ENCODE assay signal across 17 cellular contexts in the genomic region with DNA sequence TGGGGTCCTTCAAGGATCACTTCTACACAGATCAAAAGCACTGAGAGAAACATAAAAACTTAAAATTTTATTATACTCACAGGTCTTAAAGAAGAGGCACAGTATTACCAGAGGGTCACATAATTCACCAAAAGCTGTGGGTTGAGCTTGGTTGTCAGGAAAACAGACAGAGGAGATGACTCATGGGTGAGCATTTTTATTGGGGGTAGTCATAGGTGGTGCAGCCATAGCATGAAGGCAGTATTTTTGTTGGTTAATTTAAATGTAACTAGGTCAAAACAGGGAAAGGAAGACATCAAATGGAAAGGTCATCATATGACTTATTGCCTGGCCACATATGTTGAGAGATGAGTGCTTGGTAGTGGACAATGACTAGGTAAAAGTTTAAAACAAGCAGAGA. TPM values are rescaled to one million over a fixed set of nuclear protein-coding genes. Genes with fewer than 3 reads are reported as not detected.
DNase-seq lines count a peak whose midpoint lies in the region; ATAC-seq and TF ChIP-seq lines count a peak whose summit lies in the region.
"Had no signal": no experiment of that assay in that cellular context is flagged by ENCODE, and none has a peak within 500 bp of the region (broad histone marks: within the 10 kb centered on the region; RNA-seq: fewer than 3 reads in every experiment).

No MANE protein-coding gene starts in this region.

- in situ Hi-C loops in G401 (cut with HindIII; ENCODE audit: low sequenced_read_pairs): no loop called here

- ATAC-seq in HG02885 (IDR thresholded peaks at IDR 0.05; ENCODE audit: poor library complexity, unreplicated experiment): no peak
- no peak for ATAC-seq in GM21717 (IDR thresholded peaks at IDR 0.05; ENCODE audit: unreplicated experiment)
- ATAC-seq: left colon had no signal

- H3K9me3 ChIP-seq in AG04450 (ENCODE audit: control insufficient read depth, insufficient read depth, low read length): 0 out of 2 replicates have a peak, but pooled peaks cover 2% of the 10 kb centered on the region
- H3K9me3 ChIP-seq: BE2C, neutrophil had no signal

- no peak overlapping the region for H3K27ac ChIP-seq in AG04450 (ENCODE audit: low read depth, low read length)
- H3K27ac ChIP-seq: neutrophil, stomach had no signal

- POLR2A ChIA-PET in AG04450 (lab: Yijun Ruan, JAX): interaction anchor here (0.5 to 1.0 kb wide), 2 partner anchors 16 to 1334 kb away, joined by 4 to 15 read pairs; partner anchors contain the start of gene PATL1

- peak; percentile 34 for DNase-seq in AG04450 (ENCODE audit: low read depth, low spot score)
- DNase-seq in HT1080 (ENCODE audit: low read depth): peak; percentile 94
- peak; percentile 72 for DNase-seq in astrocyte of the hippocampus (ENCODE audit: low read depth, low spot score)
- DNase-seq in iris pigment epithelial cell (ENCODE audit: low read depth): peak; percentile 91
- DNase-seq in G401 (ENCODE audit: low spot score): no peak
- DNase-seq in hypothalamus (lab: John Stamatoyannopoulos, UW): no peak
- DNase-seq: activated CD8-positive, alpha-beta memory T cell treated with anti-CD3 and anti-CD28 coated beads for 24 hours; activated naive CD8-positive, alpha-beta T cell treated with anti-CD3 and anti-CD28 coated beads, Interleukin-2, amount 10 ng/mL, durations not matched to agents 7 days and 5 days; BE2C; left colon; MV-4-11; stimulated activated CD4-positive, alpha-beta T cell treated with anti-CD3 and anti-CD28 coated beads, Interleukin-2, amount 100 ng/mL, for 48 hours; stomach had no signal

- no peak overlapping the region for H3K4me3 ChIP-seq in AG04450 (ENCODE audit: low read depth, low read length)
- H3K4me3 ChIP-seq: stomach had no signal

- TF ChIP-seq CTCF in AG04450 (IDR thresholded peaks at IDR 0.05; ENCODE audit: low read depth, low read length): no peak

- H3K27me3 ChIP-seq in AG04450 (ENCODE audit: control insufficient read depth, insufficient read depth, low read length): no peaks in the 10 kb centered on the region
- H3K27me3 ChIP-seq: BE2C, neutrophil, stomach had no signal

- CTCF ChIA-PET in AG04450 (lab: Charles Lee): interaction anchor here (0.6 kb wide), 1 partner anchor 690 kb away, joined by 4 read pairs; no protein-coding TSS in a partner anchor

RNA-seq across cellular contexts. Expression of gene OR5B17, which starts 24.2 kb away (rescaled TPM):
- not detected in 2 replicates for polyA plus RNA-seq in AG04450 (2011; rRNA removed)
- not detected in 2 replicates for polyA minus RNA-seq in AG04450 (2011; rRNA and poly(A)+ RNA removed)
- not detected in 2 replicates for total RNA-seq in HT1080 (2014; rRNA removed; shearing (Covaris generic))
- polyA plus RNA-seq in HT1080 (2015; cell fraction: cytosol; rRNA removed): not detected in 2 replicates
- not detected in 2 replicates for polyA plus RNA-seq in HT1080 (2015; cell fraction: nucleus; rRNA removed)
- total RNA-seq in G401 (2014; rRNA removed; shearing (Covaris generic)): not detected in 2 replicates
- total RNA-seq: activated naive CD8-positive, alpha-beta T cell treated with anti-CD3 and anti-CD28 coated beads, Interleukin-2, amount 10 ng/mL, durations not matched to agents 7 days and 5 days; left colon; stomach had no signal
- polyA plus RNA-seq: esophagus, stomach had no signal

Comparison
In these comparisons a context has a peak if more than half of its experiments do, and no peak if none do; other contexts are left out.
1. DNase-seq: peak in AG04450 (single experiment), HT1080 (single experiment), astrocyte of the hippocampus (single experiment) and iris pigment epithelial cell (single experiment); none in G401 (single experiment) and hypothalamus (0 of 51).